17 cellular contexts compared by ENCODE assay signal in genomic region chr4:164011791-164012190, GRCh38.
"Had no signal": no experiment of that assay in that cellular context is flagged by ENCODE, and none has a peak within 500 bp of the region (broad histone marks: within the 10 kb centered on the region; RNA-seq: fewer than 3 reads in every experiment).

No MANE protein-coding gene starts in this region.

- H3K27ac ChIP-seq: right lobe of liver, spleen, thyroid gland, uterus had no signal

- H3K4me1 ChIP-seq: right lobe of liver, spleen, thyroid gland, uterus had no signal

- H3K27ac Mint-ChIP-seq: activated naive CD8-positive, alpha-beta T cell treated with anti-CD3 and anti-CD28 coated beads, Interleukin-2, amount 10 ng/mL, durations not matched to agents 7 days and 5 days; dendritic cell treated with granulocyte-macrophage colony-stimulating factor and Interleukin-4, amounts not matched to agents 40 ng/mL and 50 ng/mL, for 4 days; mesothelial cell of epicardium; T-helper 2 cell treated with Interferon-gamma antibody and Interleukin-4, amounts not matched to agents 5 μg/mL and 100 μg/mL, for 36 hours had no signal

- H3K36me3 Mint-ChIP-seq: activated naive CD8-positive, alpha-beta T cell treated with anti-CD3 and anti-CD28 coated beads, Interleukin-2, amount 10 ng/mL, durations not matched to agents 7 days and 5 days; mesothelial cell of epicardium had no signal

- DNase-seq: activated CD4-positive, alpha-beta T cell treated with anti-CD3 and anti-CD28 coated beads, Interleukin-2, amount 50 U/mL, for 1 hour; activated naive CD4-positive, alpha-beta T cell; activated naive CD8-positive, alpha-beta T cell treated with anti-CD3 and anti-CD28 coated beads, Interleukin-2, amount 10 ng/mL, durations not matched to agents 7 days and 5 days; activated T-cell treated with anti-CD3 and anti-CD28 coated beads for 4 hours; effector memory CD4-positive, alpha-beta T cell; foreskin melanocyte; kidney glomerular epithelial cell; right lobe of liver; spleen; stimulated activated CD4-positive, alpha-beta T cell treated with anti-CD3 and anti-CD28 coated beads, Interleukin-1b, Interleukin-23, amount 100 ng/mL, for 48 hours; thyroid gland; uterus had no signal

- H3K36me3 ChIP-seq: right lobe of liver, spleen, thyroid gland, uterus had no signal

- H3K27me3 ChIP-seq: right lobe of liver, spleen, thyroid gland, uterus had no signal

- H3K4me3 Mint-ChIP-seq: activated naive CD8-positive, alpha-beta T cell treated with anti-CD3 and anti-CD28 coated beads, Interleukin-2, amount 10 ng/mL, durations not matched to agents 7 days and 5 days; dendritic cell treated with granulocyte-macrophage colony-stimulating factor and Interleukin-4, amounts not matched to agents 40 ng/mL and 50 ng/mL, for 4 days; mesothelial cell of epicardium; neural crest cell; T-helper 2 cell treated with Interferon-gamma antibody and Interleukin-4, amounts not matched to agents 5 μg/mL and 100 μg/mL, for 36 hours had no signal

- H3K9me3 Mint-ChIP-seq: activated naive CD8-positive, alpha-beta T cell treated with anti-CD3 and anti-CD28 coated beads, Interleukin-2, amount 10 ng/mL, durations not matched to agents 7 days and 5 days; dendritic cell treated with granulocyte-macrophage colony-stimulating factor and Interleukin-4, amounts not matched to agents 40 ng/mL and 50 ng/mL, for 4 days; T-helper 2 cell treated with Interferon-gamma antibody and Interleukin-4, amounts not matched to agents 5 μg/mL and 100 μg/mL, for 36 hours had no signal

- H3K4me1 Mint-ChIP-seq: activated naive CD8-positive, alpha-beta T cell treated with anti-CD3 and anti-CD28 coated beads, Interleukin-2, amount 10 ng/mL, durations not matched to agents 7 days and 5 days; mesothelial cell of epicardium; neural crest cell had no signal

- H3K4me3 ChIP-seq: right lobe of liver, spleen, thyroid gland, uterus had no signal

- H3K9me3 ChIP-seq: right lobe of liver, thyroid gland, uterus had no signal

- ATAC-seq: activated CD4-positive, CD25-positive, alpha-beta regulatory T cell treated with anti-CD3 and anti-CD28 coated beads, Interleukin-2, amount 50 U/mL, for 24 hours had no signal

- H3K27me3 Mint-ChIP-seq: activated naive CD8-positive, alpha-beta T cell treated with anti-CD3 and anti-CD28 coated beads, Interleukin-2, amount 10 ng/mL, durations not matched to agents 7 days and 5 days; dendritic cell treated with granulocyte-macrophage colony-stimulating factor and Interleukin-4, amounts not matched to agents 40 ng/mL and 50 ng/mL, for 4 days had no signal
